ENCODE assay signal across 24 cellular contexts in the genomic region with DNA sequence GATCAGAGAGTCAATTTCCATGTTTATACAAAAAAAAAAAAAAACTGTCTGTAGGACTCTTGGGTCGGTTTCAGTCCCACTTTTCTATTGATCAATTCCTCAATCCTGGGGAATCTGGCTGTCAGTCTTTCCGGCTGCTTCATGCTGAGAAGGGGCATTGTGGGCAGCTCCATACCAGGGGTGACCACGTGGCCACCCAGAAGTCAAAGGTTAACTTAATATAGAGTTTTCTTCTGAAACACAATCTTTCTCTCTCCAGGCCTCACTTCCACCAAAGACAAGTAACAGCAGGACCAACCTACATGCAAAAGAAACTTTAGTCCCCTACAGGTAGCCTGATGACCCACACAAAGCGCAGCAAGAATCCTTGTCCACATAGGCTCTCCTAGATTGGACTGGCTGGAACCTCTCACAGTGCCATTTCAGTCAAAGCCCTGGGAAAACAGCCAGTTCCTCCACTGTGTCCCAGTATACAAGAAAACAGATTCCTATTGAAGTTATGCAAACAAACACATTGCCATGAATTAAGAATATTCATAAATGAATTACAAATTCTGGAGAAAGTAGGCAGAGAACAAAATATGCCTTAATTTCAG. TPM values are rescaled to one million over a fixed set of nuclear protein-coding genes. Genes with fewer than 3 reads are reported as not detected.
DNase-seq lines count a peak whose midpoint lies in the region; ATAC-seq, FAIRE-seq and TF ChIP-seq lines count a peak whose summit lies in the region.
"Had no signal": no experiment of that assay in that cellular context is flagged by ENCODE, and none has a peak within 500 bp of the region (broad histone marks: within the 10 kb centered on the region; RNA-seq: fewer than 3 reads in every experiment).

No MANE protein-coding gene starts in this region.

- H3K56ac ChIP-seq in H9 (ENCODE audit: insufficient read length, low read depth, low read length) = no peak overlapping the region

- H4K5ac ChIP-seq in H9 (ENCODE audit: insufficient read length, low read depth, low read length) = no peak overlapping the region

- no peak overlapping the region for H3K4me3 ChIP-seq in heart right ventricle
- H3K4me3 ChIP-seq: suprapubic skin had no signal

- TF ChIP-seq CTCF in H9 (conservative IDR thresholded peaks at IDR 0.05) (peak; percentile 18; the same call in 1 of the 3 replicates), WTC11 (IDR thresholded peaks at IDR 0.05) (no peak), heart right ventricle (IDR thresholded peaks at IDR 0.05) (no peak), neural crest cell (conservative IDR thresholded peaks at IDR 0.05) (no peak), D721Med (IDR thresholded peaks at IDR 0.05; ENCODE audit: insufficient read depth, missing control alignments) (no peak)

- H3K4me1 Mint-ChIP-seq in H9 = peaks cover 70 to 86% of the 10 kb centered on the region in 2 experiments
- peaks cover 82% of the 10 kb centered on the region for H3K4me1 Mint-ChIP-seq in WTC11
- H3K4me1 Mint-ChIP-seq in neural crest cell = peaks cover 31% of the 10 kb centered on the region

- H3K4me3 Mint-ChIP-seq in H9 (no peak overlapping the region), WTC11 (no peak overlapping the region), neural crest cell (no peak overlapping the region)
- H3K4me3 Mint-ChIP-seq: activated CD4-positive, alpha-beta memory T cell treated with anti-CD3 and anti-CD28 coated beads for 36 hours; activated naive CD4-positive, alpha-beta T cell treated with anti-CD3 and anti-CD28 coated beads, Interleukin-2, amount 50 U/mL, for 24 hours; activated T-cell treated with anti-CD3 and anti-CD28 coated beads, Interleukin-2, amount 50 U/mL, for 4 hours; CD4-positive, alpha-beta memory T cell; central memory CD8-positive, alpha-beta T cell; nephron had no signal

- H3K27me3 Mint-ChIP-seq in H9 (ENCODE audit: low read depth) (peaks cover 6% of the 10 kb centered on the region), WTC11 (ENCODE audit: low read depth) (peaks cover 8% of the 10 kb centered on the region), neural crest cell (ENCODE audit: low read depth) (no peaks in the 10 kb centered on the region)
- H3K27me3 Mint-ChIP-seq: activated CD4-positive, alpha-beta memory T cell treated with anti-CD3 and anti-CD28 coated beads for 36 hours; activated naive CD4-positive, alpha-beta T cell treated with anti-CD3 and anti-CD28 coated beads, Interleukin-2, amount 50 U/mL, for 24 hours; central memory CD8-positive, alpha-beta T cell had no signal

- no peaks in the 10 kb centered on the region for H3K36me3 ChIP-seq in heart right ventricle
- H3K36me3 ChIP-seq: suprapubic skin had no signal

- CTCF ChIA-PET in WTC11 (lab: Charles Lee) = interaction anchor here (0.7 to 2.1 kb wide), 5 partner anchors 10 to 131 kb away, joined by 3 to 14 read pairs (median 9); a partner anchor contains a TSS

- no peak overlapping the region for H3K14ac ChIP-seq in H9 (ENCODE audit: insufficient read depth, low read length)

- no peaks in the 10 kb centered on the region for H3K9me3 ChIP-seq in H9 (ENCODE audit: control insufficient read depth, low read depth, low read length)
- H3K9me3 ChIP-seq in heart right ventricle = no peaks in the 10 kb centered on the region
- H3K9me3 ChIP-seq: suprapubic skin had no signal

- no peak overlapping the region for H2BK5ac ChIP-seq in H9 (ENCODE audit: insufficient read length, low read length)

- peaks cover 8 to 13% of the 10 kb centered on the region in 2 experiments for H3K9me3 Mint-ChIP-seq in H9
- H3K9me3 Mint-ChIP-seq in WTC11 = peaks cover 9% of the 10 kb centered on the region
- H3K9me3 Mint-ChIP-seq in neural crest cell = no peaks in the 10 kb centered on the region
- H3K9me3 Mint-ChIP-seq: activated CD4-positive, alpha-beta memory T cell treated with anti-CD3 and anti-CD28 coated beads for 36 hours; activated naive CD4-positive, alpha-beta T cell treated with anti-CD3 and anti-CD28 coated beads, Interleukin-2, amount 50 U/mL, for 24 hours; activated T-cell treated with anti-CD3 and anti-CD28 coated beads, Interleukin-2, amount 50 U/mL, for 4 hours; central memory CD8-positive, alpha-beta T cell had no signal

- H3K4ac ChIP-seq in H9 (ENCODE audit: low read depth, low read length) = no peak overlapping the region

- H3K79me1 ChIP-seq in H9 (ENCODE audit: insufficient read depth, low read depth, low read length, poor library complexity, severe bottlenecking) = no peaks in the 10 kb centered on the region

- no peak overlapping the region for H2BK20ac ChIP-seq in H9 (ENCODE audit: low read depth, low read length, poor library complexity, severe bottlenecking)

- H2BK15ac ChIP-seq in H9 (ENCODE audit: low read depth, low read length) = no peak overlapping the region

- no peak overlapping the region for H3T11ph ChIP-seq in H9 (ENCODE audit: low read length)

- H4K91ac ChIP-seq in H9 (ENCODE audit: insufficient read length, low read depth, low read length) = no peak overlapping the region

- H2BK12ac ChIP-seq in H9 (ENCODE audit: insufficient read length, low read depth, low read length) = no peak overlapping the region

- WGBS in H9 (ENCODE audit: extremely low coverage, insufficient read length, low lambda C conversion rate) = no CpG with 5 or more reads among the region's 4 CpGs
- 78 to 80% methylated on average over 4 of the region's 4 CpGs for WGBS in heart right ventricle, 2 donors

- H3K27ac Mint-ChIP-seq in H9 (peak overlapping the region in 2 of 3 experiments; percentile 3 to 32; a peak in 2 of 7 replicates), WTC11 (peak overlapping the region; percentile 28), neural crest cell (ENCODE audit: unreplicated experiment) (peak overlapping the region; percentile 21)
- H3K27ac Mint-ChIP-seq: activated CD4-positive, alpha-beta memory T cell treated with anti-CD3 and anti-CD28 coated beads for 36 hours; activated naive CD4-positive, alpha-beta T cell treated with anti-CD3 and anti-CD28 coated beads, Interleukin-2, amount 50 U/mL, for 24 hours; CD4-positive, alpha-beta memory T cell; nephron had no signal

- POLR2A ChIA-PET in WTC11 (lab: Charles Lee) = interaction anchor here (0.7 kb wide), 1 partner anchor 71 kb away, joined by 4 read pairs; no protein-coding TSS in a partner anchor

- no peaks in the 10 kb centered on the region for H3K23me2 ChIP-seq in H9 (ENCODE audit: insufficient read length, low read depth, low read length, poor library complexity, severe bottlenecking)

- DNase-seq in H9 (peak; percentile 10), WTC11 (ENCODE audit: low spot score) (no peak), heart right ventricle (no peak), neural crest cell (ENCODE audit: low read depth, low spot score) (no peak), NCI-H748 (lab: John Stamatoyannopoulos, UW; ENCODE audit: unreplicated experiment) (no peak), D721Med (ENCODE audit: insufficient read length, low spot score) (no peak), AG20443 (ENCODE audit: low spot score) (no peak)
- DNase-seq: activated CD4-positive, alpha-beta memory T cell treated with anti-CD3 and anti-CD28 coated beads for 36 hours; activated T-cell treated with anti-CD3 and anti-CD28 coated beads, Interleukin-2, amount 50 U/mL, for 4 hours; aorta; CD4-positive, alpha-beta memory T cell; effector CD4-positive, alpha-beta T cell; foreskin melanocyte; GOT3; kidney; NCI-H1694; NCI-H69; T1000 had no signal

- no peak overlapping the region for H2AK5ac ChIP-seq in H9 (ENCODE audit: insufficient read length, low read length)

- peaks cover 12% of the 10 kb centered on the region; the same call in 1 of the 2 replicates for H3K4me1 ChIP-seq in H9 (ENCODE audit: insufficient read depth, low read length)
- peaks cover 0 to 22% (median 0%) of the 10 kb centered on the region in 9 donors for H3K4me1 ChIP-seq in heart right ventricle
- H3K4me1 ChIP-seq: suprapubic skin had no signal

- no peak overlapping the region for H2BK120ac ChIP-seq in H9 (ENCODE audit: low read depth, low read length, poor library complexity, severe bottlenecking)

- H3K79me2 ChIP-seq in H9 (ENCODE audit: insufficient read depth, low read length) = no peaks in the 10 kb centered on the region

- no peak overlapping the region for H3K18ac ChIP-seq in H9 (ENCODE audit: insufficient read length, low read depth, low read length)

- H3K36me3 Mint-ChIP-seq in H9 (ENCODE audit: insufficient read depth in 1 of 3, low read depth in 3 of 3) = peaks cover 8 to 9% (median 9%) of the 10 kb centered on the region in 3 experiments
- H3K36me3 Mint-ChIP-seq in WTC11 = peaks cover 8% of the 10 kb centered on the region
- H3K36me3 Mint-ChIP-seq in neural crest cell (ENCODE audit: low read depth) = peaks cover 7% of the 10 kb centered on the region
- H3K36me3 Mint-ChIP-seq: activated CD4-positive, alpha-beta memory T cell treated with anti-CD3 and anti-CD28 coated beads for 36 hours; activated naive CD4-positive, alpha-beta T cell treated with anti-CD3 and anti-CD28 coated beads, Interleukin-2, amount 50 U/mL, for 24 hours; CD4-positive, alpha-beta memory T cell had no signal

- no peak overlapping the region for H3K9ac ChIP-seq in H9 (ENCODE audit: extremely low read depth, insufficient read length, low read length)
- H3K9ac ChIP-seq: KMS-11 had no signal

- intact Hi-C loops in heart right ventricle (cut with DNase I) = loop anchor here in 1 of 10 donors (10.0 kb wide), 1 partner anchor 127 kb away; no protein-coding TSS in a partner anchor

- H3K23ac ChIP-seq in H9 (ENCODE audit: insufficient read length, low read depth, low read length) = no peak overlapping the region

- no peaks in the 10 kb centered on the region for H3K27me3 ChIP-seq in H9 (ENCODE audit: insufficient read depth, low read length)
- no peaks in the 10 kb centered on the region for H3K27me3 ChIP-seq in heart right ventricle
- H3K27me3 ChIP-seq: suprapubic skin had no signal

- H3K27ac ChIP-seq in H9 (ENCODE audit: insufficient read length, low read depth, low read length) = no peak overlapping the region
- H3K27ac ChIP-seq in heart right ventricle = no peak overlapping the region
- H3K27ac ChIP-seq: KMS-11, suprapubic skin had no signal

- H3K4me2 ChIP-seq in H9 (ENCODE audit: insufficient read depth, insufficient read length, low read length) = no peak overlapping the region
- H3K4me2 ChIP-seq: KMS-11 had no signal

- H4K8ac ChIP-seq in H9 (replicated peaks; ENCODE audit: insufficient read length, low read depth, low read length) = no peak overlapping the region

- no peak overlapping the region for H2AFZ ChIP-seq in H9 (ENCODE audit: low read length)

- ATAC-seq in WTC11 (peak; percentile 49; the same call in 1 of the 2 replicates), heart right ventricle (peak in 5 of 8 donors; percentile 37 to 87 (median 42)), GM18858 (IDR thresholded peaks at IDR 0.05; ENCODE audit: unreplicated experiment) (no peak)
- ATAC-seq: activated T-cell treated with anti-CD3 and anti-CD28 coated beads, Interleukin-2, amount 50 U/mL, for 4 hours had no signal

- H4K20me1 ChIP-seq in H9 (ENCODE audit: control insufficient read depth, insufficient read depth, insufficient read length) = no peaks in the 10 kb centered on the region

- no peak for FAIRE-seq in D721Med (lab: Jason Lieb, UNC)
- FAIRE-seq: kidney had no signal

RNA-seq across cellular contexts. Expression of a gene that starts 18.5 kb away (rescaled TPM):
- total RNA-seq in H9 (2021) (382 and 390 TPM in 2 replicates), WTC11 (2021) (39.5 to 43.7 TPM (median 41.6 TPM) in 3 replicates), heart right ventricle (10 to 100 TPM in 1 of 10 donors, 1 to 10 TPM in 9; 3.6 to 10.9 (median 4.8) TPM), neural crest cell (9.2 and 9.4 TPM in 2 replicates)
- 1 to 10 TPM; 2.2 to 3.8 TPM for polyA plus RNA-seq in heart right ventricle

RNA-seq across cellular contexts. Expression of a gene that starts 49.7 kb away (rescaled TPM):
- total RNA-seq in H9 (2021) = 39.0 and 40.6 TPM in 2 replicates
- total RNA-seq in WTC11 (2021) = 28.0 to 33.7 TPM (median 32.9 TPM) in 3 replicates
- total RNA-seq in heart right ventricle = 100 to 1,000 TPM; 163 to 261 (median 183) TPM
- 100 to 1,000 TPM; 138 to 153 TPM for polyA plus RNA-seq in heart right ventricle
- 20.1 and 21.3 TPM in 2 replicates for total RNA-seq in neural crest cell
